ENCODE assay signal across 1 cellular context in the genomic region with DNA sequence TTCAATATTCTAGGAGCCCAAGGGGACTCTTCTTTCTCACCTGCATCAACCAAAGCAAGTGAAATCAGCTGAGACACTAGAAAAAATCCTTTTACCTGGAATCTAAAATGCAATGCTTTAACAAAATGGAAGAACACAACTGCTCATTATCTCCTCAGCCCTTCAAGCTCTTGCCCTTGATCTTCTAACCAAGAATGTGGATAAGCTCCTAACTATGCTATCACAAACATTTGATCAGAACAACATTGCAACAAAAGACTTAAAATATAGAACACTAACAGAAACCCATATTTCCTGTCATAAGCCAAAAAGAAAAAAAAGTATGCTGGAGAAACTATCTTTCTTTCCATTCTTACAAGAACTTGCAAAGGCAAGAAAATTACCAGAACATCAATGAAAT.
TF ChIP-seq lines count a peak whose summit lies in the region.

No MANE protein-coding gene starts in this region.

TF ChIP-seq in HEK293T, 16 proteins besides CTCF, POLR2A, EP300 and RAD21 (continued from another document):
- TF ChIP-seq ELF4 (IDR thresholded peaks at IDR 0.05) (no peak), FOXM1 (IDR thresholded peaks at IDR 0.05; ENCODE audit: borderline replicate concordance) (no peak)
TF ChIP-seq in HEK293T: peak in this region for 0.
